20 cellular contexts compared by ENCODE assay signal in the genomic region with DNA sequence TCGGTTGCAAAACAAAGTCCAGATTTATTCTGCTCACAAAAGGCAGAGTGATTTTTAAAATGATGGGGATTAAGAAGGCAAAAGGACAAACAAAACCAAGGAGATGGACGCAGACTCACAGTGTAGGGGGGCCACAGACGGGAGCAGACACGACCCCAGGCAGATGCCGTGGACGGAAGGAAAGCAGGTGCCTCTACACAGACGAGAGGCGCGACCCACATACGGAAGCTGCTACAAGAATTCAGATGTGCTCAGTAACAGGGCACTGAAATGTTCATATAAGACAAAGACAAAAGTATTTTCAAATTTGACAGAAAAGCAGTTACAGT.
DNase-seq lines count a peak whose midpoint lies in the region; ATAC-seq and TF ChIP-seq lines count a peak whose summit lies in the region.
"Had no signal": no experiment of that assay in that cellular context is flagged by ENCODE, and none has a peak within 500 bp of the region (broad histone marks: within the 10 kb centered on the region; RNA-seq: fewer than 3 reads in every experiment).

No MANE protein-coding gene starts in this region.

- intact Hi-C loops in activated CD8-positive, alpha-beta T cell treated with anti-CD3 and anti-CD28 coated beads for 36 hours (cut with micrococcal nuclease), result no loop called here
- intact Hi-C loops in CD4-positive, alpha-beta T cell (cut with DNase I, micrococcal nuclease), result no loop called here
- intact Hi-C loops in upper lobe of right lung (cut with DNase I), result no loop called here

- ATAC-seq in activated CD8-positive, alpha-beta T cell treated with anti-CD3 and anti-CD28 coated beads, Interleukin-2, amount 10 ng/mL, durations not matched to agents 7 days and 5 days, result no peak
- no peak for ATAC-seq in activated CD8-positive, alpha-beta T cell treated with anti-CD3 and anti-CD28 coated beads for 36 hours
- ATAC-seq in CD4-positive, alpha-beta T cell (ENCODE audit: poor library complexity), result no peak
- ATAC-seq in activated naive CD8-positive, alpha-beta T cell treated with anti-CD3 and anti-CD28 coated beads, Interleukin-2, amount 10 ng/mL, durations not matched to agents 7 days and 5 days (ENCODE audit: low read depth), result no peak
- ATAC-seq in upper lobe of right lung (no peak), HG02938 (IDR thresholded peaks at IDR 0.05; ENCODE audit: unreplicated experiment) (no peak)

- no peak overlapping the region for H3K27ac Mint-ChIP-seq in activated CD8-positive, alpha-beta T cell treated with anti-CD3 and anti-CD28 coated beads, Interleukin-2, amount 10 ng/mL, durations not matched to agents 7 days and 5 days
- no peak overlapping the region for H3K27ac Mint-ChIP-seq in activated CD8-positive, alpha-beta T cell treated with anti-CD3 and anti-CD28 coated beads for 36 hours
- peak overlapping the region; percentile 22 for H3K27ac Mint-ChIP-seq in CD4-positive, alpha-beta T cell
- peak overlapping the region; percentile 42 for H3K27ac Mint-ChIP-seq in activated naive CD8-positive, alpha-beta T cell treated with anti-CD3 and anti-CD28 coated beads, Interleukin-2, amount 10 ng/mL, durations not matched to agents 7 days and 5 days
- H3K27ac Mint-ChIP-seq: H9 had no signal

- H3K36me3 Mint-ChIP-seq in activated CD8-positive, alpha-beta T cell treated with anti-CD3 and anti-CD28 coated beads, Interleukin-2, amount 10 ng/mL, durations not matched to agents 7 days and 5 days (ENCODE audit: low read depth), result no peaks in the 10 kb centered on the region
- H3K36me3 Mint-ChIP-seq in activated CD8-positive, alpha-beta T cell treated with anti-CD3 and anti-CD28 coated beads for 36 hours (ENCODE audit: low read depth), result no peaks in the 10 kb centered on the region
- H3K36me3 Mint-ChIP-seq in CD4-positive, alpha-beta T cell (ENCODE audit: low read depth), result no peaks in the 10 kb centered on the region
- no peaks in the 10 kb centered on the region for H3K36me3 Mint-ChIP-seq in activated naive CD8-positive, alpha-beta T cell treated with anti-CD3 and anti-CD28 coated beads, Interleukin-2, amount 10 ng/mL, durations not matched to agents 7 days and 5 days

- POLR2A ChIA-PET in activated CD8-positive, alpha-beta T cell treated with anti-CD3 and anti-CD28 coated beads, Interleukin-2, amount 10 ng/mL, durations not matched to agents 7 days and 5 days (lab: Charles Lee), result interaction anchor here (0.6 kb wide), 2 partner anchors 10 to 22 kb away, joined by 3 read pairs; no protein-coding TSS in a partner anchor
- POLR2A ChIA-PET in activated CD8-positive, alpha-beta T cell treated with anti-CD3 and anti-CD28 coated beads for 36 hours (lab: Charles Lee), result interaction anchor here (0.6 kb wide), 2 partner anchors 10 to 218 kb away, joined by 3 read pairs; no protein-coding TSS in a partner anchor
- POLR2A ChIA-PET in CD4-positive, alpha-beta T cell (lab: Charles Lee), result no interaction called here
- POLR2A ChIA-PET in activated naive CD8-positive, alpha-beta T cell treated with anti-CD3 and anti-CD28 coated beads, Interleukin-2, amount 10 ng/mL, durations not matched to agents 7 days and 5 days (lab: Charles Lee), result no interaction called here

- H3K36me3 ChIP-seq in osteoblast (ENCODE audit: insufficient read depth, low read length), result no peaks in the 10 kb centered on the region
- no peaks in the 10 kb centered on the region for H3K36me3 ChIP-seq in upper lobe of right lung

- TF ChIP-seq CTCF in activated CD8-positive, alpha-beta T cell treated with anti-CD3 and anti-CD28 coated beads for 36 hours (IDR thresholded peaks at IDR 0.05), result no peak
- no peak for TF ChIP-seq CTCF in CD4-positive, alpha-beta T cell (IDR thresholded peaks at IDR 0.05)
- TF ChIP-seq CTCF in osteoblast (IDR thresholded peaks at IDR 0.05; ENCODE audit: extremely low read depth, low read depth, low read length) (no peak), upper lobe of right lung (IDR thresholded peaks at IDR 0.05) (no peak)

- CTCF ChIA-PET in activated CD8-positive, alpha-beta T cell treated with anti-CD3 and anti-CD28 coated beads, Interleukin-2, amount 10 ng/mL, durations not matched to agents 7 days and 5 days (lab: Charles Lee), result no interaction called here
- CTCF ChIA-PET in activated CD8-positive, alpha-beta T cell treated with anti-CD3 and anti-CD28 coated beads for 36 hours (lab: Charles Lee), result interaction anchor here (1.3 kb wide), 1 partner anchor 22 kb away, joined by 3 read pairs; no protein-coding TSS in a partner anchor
- CTCF ChIA-PET in CD4-positive, alpha-beta T cell (lab: Charles Lee), result interaction anchor here (1.2 kb wide), 1 partner anchor 15 kb away, joined by 3 read pairs; no protein-coding TSS in a partner anchor

- no peaks in the 10 kb centered on the region for H3K79me2 ChIP-seq in osteoblast (ENCODE audit: insufficient read depth, low read length)

- no peaks in the 10 kb centered on the region for H3K4me1 ChIP-seq in osteoblast (ENCODE audit: insufficient read depth, low read length)
- no peaks in the 10 kb centered on the region for H3K4me1 ChIP-seq in upper lobe of right lung

- peak overlapping the region; percentile 3 for H3K4me3 Mint-ChIP-seq in activated CD8-positive, alpha-beta T cell treated with anti-CD3 and anti-CD28 coated beads, Interleukin-2, amount 10 ng/mL, durations not matched to agents 7 days and 5 days
- no peak overlapping the region for H3K4me3 Mint-ChIP-seq in activated CD8-positive, alpha-beta T cell treated with anti-CD3 and anti-CD28 coated beads for 36 hours
- peak overlapping the region; percentile 31 for H3K4me3 Mint-ChIP-seq in CD4-positive, alpha-beta T cell
- peak overlapping the region; percentile 39 for H3K4me3 Mint-ChIP-seq in activated naive CD8-positive, alpha-beta T cell treated with anti-CD3 and anti-CD28 coated beads, Interleukin-2, amount 10 ng/mL, durations not matched to agents 7 days and 5 days
- H3K4me3 Mint-ChIP-seq: H9 had no signal

- no peaks in the 10 kb centered on the region for H3K9me3 ChIP-seq in CD4-positive, alpha-beta T cell (ENCODE audit: control insufficient read depth, low read length)
- H3K9me3 ChIP-seq in osteoblast (ENCODE audit: low read depth, low read length) (no peaks in the 10 kb centered on the region), upper lobe of right lung (no peaks in the 10 kb centered on the region)

- no peak overlapping the region for H2AFZ ChIP-seq in osteoblast (ENCODE audit: low read length)

- H3K4me1 Mint-ChIP-seq in activated CD8-positive, alpha-beta T cell treated with anti-CD3 and anti-CD28 coated beads, Interleukin-2, amount 10 ng/mL, durations not matched to agents 7 days and 5 days (ENCODE audit: low read depth), result peaks cover 9% of the 10 kb centered on the region
- H3K4me1 Mint-ChIP-seq in activated CD8-positive, alpha-beta T cell treated with anti-CD3 and anti-CD28 coated beads for 36 hours (ENCODE audit: low read depth), result peaks cover 5% of the 10 kb centered on the region
- H3K4me1 Mint-ChIP-seq in CD4-positive, alpha-beta T cell (ENCODE audit: low read depth), result peaks cover 10% of the 10 kb centered on the region
- H3K4me1 Mint-ChIP-seq in activated naive CD8-positive, alpha-beta T cell treated with anti-CD3 and anti-CD28 coated beads, Interleukin-2, amount 10 ng/mL, durations not matched to agents 7 days and 5 days, result peaks cover 2% of the 10 kb centered on the region
- H3K4me1 Mint-ChIP-seq: H9 had no signal

- no peaks in the 10 kb centered on the region for H3K9me3 Mint-ChIP-seq in activated CD8-positive, alpha-beta T cell treated with anti-CD3 and anti-CD28 coated beads, Interleukin-2, amount 10 ng/mL, durations not matched to agents 7 days and 5 days (ENCODE audit: insufficient read depth)
- H3K9me3 Mint-ChIP-seq in activated CD8-positive, alpha-beta T cell treated with anti-CD3 and anti-CD28 coated beads for 36 hours, result peaks cover 2% of the 10 kb centered on the region
- H3K9me3 Mint-ChIP-seq in CD4-positive, alpha-beta T cell, result no peaks in the 10 kb centered on the region
- peaks cover 4% of the 10 kb centered on the region for H3K9me3 Mint-ChIP-seq in activated naive CD8-positive, alpha-beta T cell treated with anti-CD3 and anti-CD28 coated beads, Interleukin-2, amount 10 ng/mL, durations not matched to agents 7 days and 5 days
- H3K9me3 Mint-ChIP-seq: H9 had no signal

- no peak for DNase-seq in activated CD8-positive, alpha-beta T cell treated with anti-CD3 and anti-CD28 coated beads, Interleukin-2, amount 10 ng/mL, durations not matched to agents 7 days and 5 days
- no peak for DNase-seq in activated CD8-positive, alpha-beta T cell treated with anti-CD3 and anti-CD28 coated beads for 36 hours
- no peak for DNase-seq in CD4-positive, alpha-beta T cell
- no peak for DNase-seq in activated naive CD8-positive, alpha-beta T cell treated with anti-CD3 and anti-CD28 coated beads, Interleukin-2, amount 10 ng/mL, durations not matched to agents 7 days and 5 days
- DNase-seq in osteoblast (ENCODE audit: insufficient read length, low spot score, missing footprints) (peak; percentile 59), upper lobe of right lung (no peak), NAMALWA (ENCODE audit: low spot score) (no peak)
- DNase-seq: 8988T, DMS79 treated with DMSO at 0.1 percent for 48 hours, NCI-H1417 treated with DMSO at 0.1 percent for 48 hours, NCI-H187 treated with DMSO at 0.1 percent for 48 hours, NCI-H2227 treated with DMSO at 0.1 percent for 48 hours, NCI-H524, NCI-H82, OCI-M1, SHP77 treated with DMSO at 0.1 percent for 48 hours had no signal

- no peaks in the 10 kb centered on the region for H3K27me3 ChIP-seq in CD4-positive, alpha-beta T cell (ENCODE audit: control insufficient read depth, insufficient read depth, low read length)
- no peaks in the 10 kb centered on the region for H3K27me3 ChIP-seq in osteoblast (ENCODE audit: insufficient read depth, low read length)
- peaks cover 20% of the 10 kb centered on the region for H3K27me3 ChIP-seq in upper lobe of right lung

- H3K4me3 ChIP-seq in osteoblast (ENCODE audit: insufficient read depth, low read length) (no peak overlapping the region), upper lobe of right lung (no peak overlapping the region)

- H3K4me2 ChIP-seq in osteoblast (ENCODE audit: insufficient read depth, low read length), result no peak overlapping the region
- H3K4me2 ChIP-seq: KMS-11 had no signal

- H3K27ac ChIP-seq in CD4-positive, alpha-beta T cell (ENCODE audit: low read depth, low read length), result no peak overlapping the region
- no peak overlapping the region for H3K27ac ChIP-seq in osteoblast (ENCODE audit: low read depth, low read length)
- no peak overlapping the region for H3K27ac ChIP-seq in upper lobe of right lung
- H3K27ac ChIP-seq: HL-60, KMS-11 had no signal

- peaks cover 33% of the 10 kb centered on the region for H3K27me3 Mint-ChIP-seq in activated CD8-positive, alpha-beta T cell treated with anti-CD3 and anti-CD28 coated beads, Interleukin-2, amount 10 ng/mL, durations not matched to agents 7 days and 5 days (ENCODE audit: low read depth)
- peaks cover 6% of the 10 kb centered on the region for H3K27me3 Mint-ChIP-seq in activated CD8-positive, alpha-beta T cell treated with anti-CD3 and anti-CD28 coated beads for 36 hours
- H3K27me3 Mint-ChIP-seq in CD4-positive, alpha-beta T cell, result no peaks in the 10 kb centered on the region
- peaks cover 24% of the 10 kb centered on the region for H3K27me3 Mint-ChIP-seq in activated naive CD8-positive, alpha-beta T cell treated with anti-CD3 and anti-CD28 coated beads, Interleukin-2, amount 10 ng/mL, durations not matched to agents 7 days and 5 days

- H4K20me1 ChIP-seq in osteoblast (ENCODE audit: insufficient read depth, low read length), result no peaks in the 10 kb centered on the region

Comparison
In these comparisons a context has a peak if more than half of its experiments do, and no peak if none do; other contexts are left out.
1. H3K27ac Mint-ChIP-seq: peak in CD4-positive, alpha-beta T cell (single experiment) and activated naive CD8-positive, alpha-beta T cell treated with anti-CD3 and anti-CD28 coated beads, Interleukin-2, amount 10 ng/mL, durations not matched to agents 7 days and 5 days (single experiment); none in activated CD8-positive, alpha-beta T cell treated with anti-CD3 and anti-CD28 coated beads, Interleukin-2, amount 10 ng/mL, durations not matched to agents 7 days and 5 days (single experiment) and activated CD8-positive, alpha-beta T cell treated with anti-CD3 and anti-CD28 coated beads for 36 hours (single experiment).
2. POLR2A ChIA-PET loops: an anchor here in activated CD8-positive, alpha-beta T cell treated with anti-CD3 and anti-CD28 coated beads, Interleukin-2, amount 10 ng/mL, durations not matched to agents 7 days and 5 days (0.6 kb wide) and activated CD8-positive, alpha-beta T cell treated with anti-CD3 and anti-CD28 coated beads for 36 hours (0.6 kb wide); none called in CD4-positive, alpha-beta T cell and activated naive CD8-positive, alpha-beta T cell treated with anti-CD3 and anti-CD28 coated beads, Interleukin-2, amount 10 ng/mL, durations not matched to agents 7 days and 5 days.